In the genomic region with DNA sequence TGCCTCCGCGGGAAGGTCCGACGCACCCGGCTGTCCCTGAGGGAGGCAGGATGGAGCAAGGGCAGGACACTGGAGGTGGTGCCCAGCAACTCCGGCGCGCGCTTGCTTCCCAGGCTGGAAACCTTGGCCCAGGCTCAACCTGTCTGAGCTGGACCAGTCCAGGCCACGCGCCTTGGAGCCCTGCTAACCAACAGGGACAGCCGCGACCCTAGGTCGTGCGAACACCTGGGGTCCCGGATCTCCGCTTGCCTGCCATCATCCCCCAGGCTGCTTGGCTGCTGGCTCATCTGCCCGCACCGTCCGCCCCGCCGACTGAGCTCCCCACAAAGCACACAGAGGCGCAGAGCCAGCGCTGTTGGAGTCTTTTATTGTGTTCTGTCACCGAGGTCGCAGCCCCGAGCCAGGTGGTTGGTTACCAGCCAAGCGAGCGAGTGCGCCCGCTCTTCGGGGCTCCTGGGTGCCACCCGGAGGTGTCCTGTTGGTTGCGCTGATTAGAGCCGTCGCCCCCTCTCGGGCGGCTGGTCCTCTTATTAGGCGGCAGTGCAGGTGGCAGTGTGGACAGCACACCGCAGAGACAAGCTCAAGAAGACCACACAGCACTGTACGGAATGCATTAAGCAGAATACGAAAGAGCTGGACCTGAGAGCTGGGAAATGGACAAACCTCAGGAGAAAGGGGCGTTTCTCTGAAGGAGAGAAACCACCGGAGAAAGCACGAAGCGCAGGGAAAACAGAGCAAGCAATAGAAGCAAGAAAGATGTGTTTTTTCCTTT, we compare ENCODE assay signal across 1 cellular context.
TF ChIP-seq lines count a peak whose summit lies in the region.

No MANE protein-coding gene starts in this region.

TF ChIP-seq in HepG2, 621 proteins besides CTCF, POLR2A, EP300 and RAD21:
- TF ChIP-seq TBX2 (CRISPR knock-in tag; IDR thresholded peaks at IDR 0.05; ENCODE audit: borderline replicate concordance) (no peak), CC2D1A (CRISPR knock-in tag; IDR thresholded peaks at IDR 0.05) (no peak), MED13 (CRISPR knock-in tag; IDR thresholded peaks at IDR 0.05) (no peak)
